9 cellular contexts compared by ENCODE assay signal in the genomic region with DNA sequence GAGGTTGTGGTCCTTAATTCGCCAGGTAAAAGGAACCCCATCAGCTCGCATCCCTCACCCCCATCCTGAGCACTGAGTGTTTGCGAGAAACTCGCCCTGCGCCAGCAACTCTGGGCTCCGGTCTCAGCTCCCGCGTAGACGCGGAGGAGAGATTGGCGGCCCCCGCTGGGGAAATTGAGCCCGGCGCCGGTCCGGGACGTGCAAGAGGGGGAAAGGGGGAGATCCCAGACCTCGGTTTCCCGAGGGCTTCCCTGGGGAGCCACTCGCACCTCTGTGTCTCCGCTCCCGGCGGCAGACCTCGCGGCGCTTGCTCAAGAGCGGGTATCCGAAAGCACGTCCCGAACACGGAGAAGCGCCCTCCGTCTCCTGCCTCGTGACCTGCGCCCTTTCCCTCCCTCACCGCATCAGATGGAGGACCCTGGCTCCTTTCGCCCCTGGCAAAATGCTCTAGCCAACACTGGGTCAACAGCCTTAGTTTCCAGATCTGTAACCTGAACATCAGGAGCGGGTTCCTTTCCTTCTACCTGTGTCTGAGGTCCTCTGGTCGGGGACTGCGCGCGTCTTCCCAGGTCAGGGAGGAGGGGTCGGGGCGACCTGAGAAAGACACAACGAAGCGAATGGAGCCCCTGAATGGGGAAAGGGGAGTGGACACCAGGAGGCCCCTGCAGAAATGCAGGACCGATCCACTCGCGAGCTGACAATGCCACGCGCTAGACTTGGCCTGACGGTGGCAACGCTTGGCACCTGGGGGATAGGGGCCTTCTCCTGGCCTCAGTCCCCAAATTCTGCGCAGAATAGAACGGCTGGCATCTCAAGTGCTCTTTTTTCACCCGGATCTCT. TPM values are rescaled to one million over a fixed set of nuclear protein-coding genes. Genes with fewer than 3 reads are reported as not detected.
DNase-seq lines count a peak whose midpoint lies in the region; ATAC-seq, FAIRE-seq and TF ChIP-seq lines count a peak whose summit lies in the region.
"Had no signal": no experiment of that assay in that cellular context is flagged by ENCODE, and none has a peak within 500 bp of the region (broad histone marks: within the 10 kb centered on the region; RNA-seq: fewer than 3 reads in every experiment).

No MANE protein-coding gene starts in this region.

- POLR2A ChIA-PET in BJ (lab: Charles Lee) (no interaction called here), PC-9 (lab: Charles Lee; ENCODE audit: unreplicated experiment) (interaction anchor here (0.6 kb wide), 1 partner anchor 8 kb away, joined by 6 read pairs; no protein-coding TSS in a partner anchor)

- BruUV-seq in PC-9 (replicated peaks; lab: Mats Ljungman, UMichigan) = no TSS peak

- no peak overlapping the region for H3K27ac ChIP-seq in PC-9

- TF ChIP-seq CTCF in BJ (IDR thresholded peaks at IDR 0.05; ENCODE audit: insufficient read depth, low read depth, low read length) = no peak
- TF ChIP-seq CTCF in PC-9 (conservative IDR thresholded peaks at IDR 0.05) = no peak
- TF ChIP-seq CTCF in foreskin fibroblast (IDR thresholded peaks at IDR 0.05; ENCODE audit: low read depth, low read length) = no peak

- peaks cover 4% of the 10 kb centered on the region; the same call in 1 of the 2 replicates for H3K9me3 ChIP-seq in PC-9 (ENCODE audit: insufficient read depth, low read depth)

- no peaks in the 10 kb centered on the region for H3K9me2 ChIP-seq in PC-9 (ENCODE audit: insufficient read depth)

- no peak for FAIRE-seq in RCC 7860 (lab: Jason Lieb, UNC)

- H3K4me1 ChIP-seq in PC-9 (replicated peaks; ENCODE audit: insufficient read depth) = peaks cover 16% of the 10 kb centered on the region; the same call in 1 of the 2 replicates

- H3K4me2 ChIP-seq in PC-9 = peak overlapping the region; percentile 94

- no peaks in the 10 kb centered on the region for H3F3A ChIP-seq in PC-9 (ENCODE audit: insufficient read depth, low read depth)

- H4K20me1 ChIP-seq in PC-9 (ENCODE audit: insufficient read depth) = peaks cover 11% of the 10 kb centered on the region; the same call in 1 of the 2 replicates

- H3K36me3 ChIP-seq in BJ (ENCODE audit: control insufficient read depth, insufficient read depth, low read length) (no peaks in the 10 kb centered on the region), PC-9 (ENCODE audit: low read depth) (peaks cover 3% of the 10 kb centered on the region; the same call in 1 of the 2 replicates)

- no peak for DNase-seq in BJ (ENCODE audit: low read depth)
- peak in 1 of 2 experiments; percentile 30 for DNase-seq in PC-9
- DNase-seq in foreskin fibroblast = peak in 1 of 2 donors; percentile 48
- peak in 31 of 56 donors; percentile 8 to 68 (median 36) for DNase-seq in nucleus accumbens (lab: John Stamatoyannopoulos, UW)
- DNase-seq in stimulated activated CD4-positive, alpha-beta T cell treated with anti-CD3 and anti-CD28 coated beads, Interleukin-4, amount 100 ng/mL, for 4 hours = no peak
- DNase-seq in RCC 7860 (ENCODE audit: low spot score) = no peak
- no peak for DNase-seq in SKM-1 treated with dmso at 0.1 percent for 144 hours (lab: John Stamatoyannopoulos, UW; ENCODE audit: unreplicated experiment)
- DNase-seq: KG1 had no signal

- CTCF ChIA-PET in BJ (lab: Yijun Ruan, JAX) (interaction anchor here (1.3 to 5.0 kb wide), 6 partner anchors 11 to 1351 kb away, joined by 3 to 20 read pairs (median 4); no protein-coding TSS in a partner anchor), PC-9 (lab: Charles Lee) (interaction anchor here (0.6 kb wide), 1 partner anchor 494 kb away, joined by 3 read pairs; no protein-coding TSS in a partner anchor)

- intact Hi-C loops in PC-9 (cut with micrococcal nuclease; ENCODE audit: unreplicated experiment) = loop anchor here (1.0 to 10.0 kb wide), 10 partner anchors 146 to 1482 kb away; no protein-coding TSS in a partner anchor

- no peak overlapping the region; the same call in 1 of the 2 replicates for H2AFZ ChIP-seq in PC-9

- H3K27me3 ChIP-seq in BJ (ENCODE audit: control insufficient read depth, insufficient read depth, low read length) (peaks cover 32% of the 10 kb centered on the region), PC-9 (ENCODE audit: insufficient read depth, low read depth) (no peaks in the 10 kb centered on the region)

- peaks cover 20% of the 10 kb centered on the region for H3K79me2 ChIP-seq in PC-9 (ENCODE audit: low read depth)

- H3K4me3 ChIP-seq in BJ (ENCODE audit: low read depth, low read length) = peak overlapping the region; percentile 16
- H3K4me3 ChIP-seq in PC-9 = no peak overlapping the region
- H3K4me3 ChIP-seq in foreskin fibroblast (ENCODE audit: low read depth in 1 of 2, low read length in 2 of 2) = peak overlapping the region; percentile 25 to 50

- ATAC-seq in GM19467 (IDR thresholded peaks at IDR 0.05; ENCODE audit: unreplicated experiment) = no peak

RNA-seq across cellular contexts. Expression of gene SOX9, which starts 2.9 kb away (rescaled TPM):
- polyA plus RNA-seq in BJ (2011; rRNA removed) = 0.54 and 0.60 TPM in 2 replicates
- polyA minus RNA-seq in BJ (2011; rRNA and poly(A)+ RNA removed) = 0.33 and 0.51 TPM in 2 replicates
- total RNA-seq in PC-9 (2021) = 21.7 and 25.0 TPM in 2 replicates

Comparison
In these comparisons a context has a peak if more than half of its experiments do, and no peak if none do; other contexts are left out.
1. DNase-seq: peak in nucleus accumbens (31 of 56); none in BJ (single experiment), stimulated activated CD4-positive, alpha-beta T cell treated with anti-CD3 and anti-CD28 coated beads, Interleukin-4, amount 100 ng/mL, for 4 hours (0 of 2), RCC 7860 (single experiment) and SKM-1 treated with dmso at 0.1 percent for 144 hours (single experiment).